In genomic region chr10:24731942-24732341, GRCh38 we compare ENCODE assay signal across 1 cellular context.
TF ChIP-seq lines count a peak whose summit lies in the region.

No MANE protein-coding gene starts in this region.

TF ChIP-seq in HCT116, 20 proteins besides CTCF, POLR2A, EP300 and RAD21 (continued from another document):
- TF ChIP-seq, protein P1, sequence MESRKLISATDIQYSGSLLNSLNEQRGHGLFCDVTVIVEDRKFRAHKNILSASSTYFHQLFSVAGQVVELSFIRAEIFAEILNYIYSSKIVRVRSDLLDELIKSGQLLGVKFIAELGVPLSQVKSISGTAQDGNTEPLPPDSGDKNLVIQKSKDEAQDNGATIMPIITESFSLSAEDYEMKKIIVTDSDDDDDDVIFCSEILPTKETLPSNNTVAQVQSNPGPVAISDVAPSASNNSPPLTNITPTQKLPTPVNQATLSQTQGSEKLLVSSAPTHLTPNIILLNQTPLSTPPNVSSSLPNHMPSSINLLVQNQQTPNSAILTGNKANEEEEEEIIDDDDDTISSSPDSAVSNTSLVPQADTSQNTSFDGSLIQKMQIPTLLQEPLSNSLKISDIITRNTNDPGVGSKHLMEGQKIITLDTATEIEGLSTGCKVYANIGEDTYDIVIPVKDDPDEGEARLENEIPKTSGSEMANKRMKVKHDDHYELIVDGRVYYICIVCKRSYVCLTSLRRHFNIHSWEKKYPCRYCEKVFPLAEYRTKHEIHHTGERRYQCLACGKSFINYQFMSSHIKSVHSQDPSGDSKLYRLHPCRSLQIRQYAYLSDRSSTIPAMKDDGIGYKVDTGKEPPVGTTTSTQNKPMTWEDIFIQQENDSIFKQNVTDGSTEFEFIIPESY (IDR thresholded peaks at IDR 0.05; ENCODE audit: extremely low read depth, insufficient replicate concordance, low read length), result no peak
- TF ChIP-seq EGR1 (IDR thresholded peaks at IDR 0.05; ENCODE audit: low read depth) (no peak), ZFX (IDR thresholded peaks at IDR 0.05) (no peak), ATF3 (IDR thresholded peaks at IDR 0.05) (no peak), CEBPB (IDR thresholded peaks at IDR 0.05; ENCODE audit: low read depth) (no peak), ELF1 (IDR thresholded peaks at IDR 0.05; ENCODE audit: borderline replicate concordance, low read depth) (no peak), SIN3A (IDR thresholded peaks at IDR 0.05; ENCODE audit: low read depth) (no peak), FOSL1 (IDR thresholded peaks at IDR 0.05; ENCODE audit: low read depth) (peak; percentile 20; the same call in 1 of the 2 replicates)
- TF ChIP-seq, protein P2, sequence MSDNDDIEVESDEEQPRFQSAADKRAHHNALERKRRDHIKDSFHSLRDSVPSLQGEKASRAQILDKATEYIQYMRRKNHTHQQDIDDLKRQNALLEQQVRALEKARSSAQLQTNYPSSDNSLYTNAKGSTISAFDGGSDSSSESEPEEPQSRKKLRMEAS (IDR thresholded peaks at IDR 0.05), result no peak
TF ChIP-seq in HCT116: peak in this region for 2.
